In the genomic region with DNA sequence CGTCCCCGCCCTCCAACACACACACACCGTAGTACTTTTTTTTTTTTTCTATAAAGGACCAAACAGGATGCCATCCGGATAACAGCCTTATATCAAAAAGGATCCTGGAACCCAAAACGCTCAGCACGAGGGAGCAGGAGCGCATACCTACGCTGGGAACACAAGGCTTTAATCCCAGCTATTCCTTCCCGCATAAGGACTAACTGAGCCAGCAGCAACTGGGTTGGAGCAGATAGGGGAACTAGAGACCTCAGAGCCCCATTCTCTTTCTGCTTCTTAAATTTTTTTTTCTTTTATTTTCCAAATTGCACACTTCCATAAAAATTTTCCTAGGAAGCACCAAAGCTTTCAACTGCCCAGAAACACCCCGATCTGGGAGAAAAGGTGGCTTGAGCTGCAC, we compare ENCODE assay signal across 1 cellular context.
TF ChIP-seq lines count a peak whose summit lies in the region.

No MANE protein-coding gene starts in this region.

TF ChIP-seq in A549, 52 proteins besides CTCF, POLR2A, EP300 and RAD21 (continued from another document):
- TF ChIP-seq, protein P1, sequence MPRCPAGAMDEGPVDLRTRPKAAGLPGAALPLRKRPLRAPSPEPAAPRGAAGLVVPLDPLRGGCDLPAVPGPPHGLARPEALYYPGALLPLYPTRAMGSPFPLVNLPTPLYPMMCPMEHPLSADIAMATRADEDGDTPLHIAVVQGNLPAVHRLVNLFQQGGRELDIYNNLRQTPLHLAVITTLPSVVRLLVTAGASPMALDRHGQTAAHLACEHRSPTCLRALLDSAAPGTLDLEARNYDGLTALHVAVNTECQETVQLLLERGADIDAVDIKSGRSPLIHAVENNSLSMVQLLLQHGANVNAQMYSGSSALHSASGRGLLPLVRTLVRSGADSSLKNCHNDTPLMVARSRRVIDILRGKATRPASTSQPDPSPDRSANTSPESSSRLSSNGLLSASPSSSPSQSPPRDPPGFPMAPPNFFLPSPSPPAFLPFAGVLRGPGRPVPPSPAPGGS (IDR thresholded peaks at IDR 0.05), result no peak
- TF ChIP-seq, protein P2, sequence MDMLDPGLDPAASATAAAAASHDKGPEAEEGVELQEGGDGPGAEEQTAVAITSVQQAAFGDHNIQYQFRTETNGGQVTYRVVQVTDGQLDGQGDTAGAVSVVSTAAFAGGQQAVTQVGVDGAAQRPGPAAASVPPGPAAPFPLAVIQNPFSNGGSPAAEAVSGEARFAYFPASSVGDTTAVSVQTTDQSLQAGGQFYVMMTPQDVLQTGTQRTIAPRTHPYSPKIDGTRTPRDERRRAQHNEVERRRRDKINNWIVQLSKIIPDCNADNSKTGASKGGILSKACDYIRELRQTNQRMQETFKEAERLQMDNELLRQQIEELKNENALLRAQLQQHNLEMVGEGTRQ (IDR thresholded peaks at IDR 0.05), result no peak
- TF ChIP-seq SMC3 (IDR thresholded peaks at IDR 0.05) (no peak), FOXS1 (CRISPR knock-in tag; IDR thresholded peaks at IDR 0.05) (no peak), RNF2 (IDR thresholded peaks at IDR 0.05; ENCODE audit: borderline replicate concordance, low read depth) (no peak)
